Comparison of ENCODE assay signal across 25 cellular contexts in genomic region chr3:99323940-99324339, GRCh38.
DNase-seq lines count a peak whose midpoint lies in the region; ATAC-seq and TF ChIP-seq lines count a peak whose summit lies in the region.
"Had no signal": no experiment of that assay in that cellular context is flagged by ENCODE, and none has a peak within 500 bp of the region (broad histone marks: within the 10 kb centered on the region; RNA-seq: fewer than 3 reads in every experiment).

No MANE protein-coding gene starts in this region.

- H3K27me3 Mint-ChIP-seq in WTC11 (ENCODE audit: low read depth), result no peaks in the 10 kb centered on the region
- H3K27me3 Mint-ChIP-seq: B cell; CD4-positive, alpha-beta memory T cell; CD4-positive, alpha-beta T cell; CD4-positive, CD25-positive, alpha-beta regulatory T cell; CD8-positive, alpha-beta memory T cell had no signal

- ATAC-seq in WTC11, result no peak
- ATAC-seq: A549; CD8-positive, alpha-beta T cell had no signal

- no peaks in the 10 kb centered on the region for H3K9me3 Mint-ChIP-seq in WTC11

- H3K36me3 Mint-ChIP-seq in WTC11, result no peaks in the 10 kb centered on the region
- H3K36me3 Mint-ChIP-seq: CD14-positive monocyte; CD4-positive, alpha-beta memory T cell; CD4-positive, CD25-positive, alpha-beta regulatory T cell; CD8-positive, alpha-beta memory T cell; CD8-positive, alpha-beta T cell had no signal

- no peak overlapping the region for H3K27ac Mint-ChIP-seq in WTC11
- H3K27ac Mint-ChIP-seq: B cell; CD14-positive monocyte; CD4-positive, alpha-beta memory T cell; CD4-positive, alpha-beta T cell; CD4-positive, CD25-positive, alpha-beta regulatory T cell; CD8-positive, alpha-beta memory T cell; CD8-positive, alpha-beta T cell had no signal

- CTCF ChIA-PET in WTC11 (lab: Charles Lee), result no interaction called here

- H3K4me3 Mint-ChIP-seq in WTC11, result no peak overlapping the region
- H3K4me3 Mint-ChIP-seq: B cell; CD14-positive monocyte; CD4-positive, alpha-beta memory T cell; CD4-positive, alpha-beta T cell; CD4-positive, CD25-positive, alpha-beta regulatory T cell; CD8-positive, alpha-beta memory T cell; CD8-positive, alpha-beta T cell had no signal

- TF ChIP-seq CTCF in WTC11 (IDR thresholded peaks at IDR 0.05), result no peak

- POLR2A ChIA-PET in WTC11 (lab: Charles Lee), result no interaction called here

- DNase-seq in WTC11 (ENCODE audit: low spot score), result no peak
- no peak for DNase-seq in stimulated activated CD4-positive, alpha-beta T cell treated with anti-CD3 and anti-CD28 coated beads, Interleukin-2, amount 100 ng/mL, for 48 hours
- DNase-seq: 8988T; ACHN; AML-193; BE2C; C1 segment of cervical spinal cord; Caco-2; Calu3; CD4-positive, alpha-beta memory T cell; CD4-positive, alpha-beta T cell; CD4-positive, CD25-positive, alpha-beta regulatory T cell; CD8-positive, alpha-beta memory T cell; CD8-positive, alpha-beta T cell; COR-L47; DMS 273 treated with DMSO at 0.1 percent for 48 hours; DMS153; DMS53; DMS79; DMS79 treated with DMSO at 0.1 percent for 48 hours; DND-41; EL had no signal

- H3K4me1 Mint-ChIP-seq in WTC11, result no peaks in the 10 kb centered on the region
- H3K4me1 Mint-ChIP-seq: B cell; CD14-positive monocyte; CD4-positive, alpha-beta memory T cell; CD4-positive, CD25-positive, alpha-beta regulatory T cell; CD8-positive, alpha-beta memory T cell had no signal

TF ChIP-seq in WTC11, 78 proteins besides CTCF, POLR2A, EP300 and RAD21:
- TF ChIP-seq HMGA2 (CRISPR knock-in tag; IDR thresholded peaks at IDR 0.05), result peak; percentile 92
- no peak for TF ChIP-seq TP53 (CRISPR knock-in tag; IDR thresholded peaks at IDR 0.05)
